Comparison of ENCODE assay signal across 17 cellular contexts in genomic region chr13:106651442-106651841, GRCh38.
"Had no signal": no experiment of that assay in that cellular context is flagged by ENCODE, and none has a peak within 500 bp of the region (broad histone marks: within the 10 kb centered on the region; RNA-seq: fewer than 3 reads in every experiment).

No MANE protein-coding gene starts in this region.

- DNase-seq: activated CD4-positive, alpha-beta T cell treated with anti-CD3 and anti-CD28 coated beads, Interleukin-2, amount 50 U/mL, for 48 hours; activated CD4-positive, CD25-positive, alpha-beta regulatory T cell treated with anti-CD3 and anti-CD28 coated beads, Interleukin-2, amount 50 U/mL, for 72 hours; activated gamma-delta T cell; adrenal gland; cortex of kidney; effector CD8-positive, alpha-beta T cell; immature natural killer cell; mammary epithelial cell; occipital lobe; posterior cingulate gyrus; stimulated activated naive CD8-positive, alpha-beta T cell treated with anti-CD3 and anti-CD28 coated beads, Interleukin-15, Interleukin-2, amounts not matched to agents 100 U/mL and 50 U/mL, for 24 hours; SW 1271; T-helper 2 cell; testis had no signal

- H3K27ac ChIP-seq: esophagus muscularis mucosa, testis, VCaP had no signal

- ATAC-seq: activated naive CD4-positive, alpha-beta T cell treated with anti-CD3 and anti-CD28 coated beads, Interleukin-2, amount 50 U/mL, for 72 hours; stimulated activated naive CD8-positive, alpha-beta T cell treated with anti-CD3 and anti-CD28 coated beads, Interleukin-15, Interleukin-2, amounts not matched to agents 100 U/mL and 50 U/mL, for 24 hours had no signal
